1 cellular context compared by ENCODE assay signal in genomic region chr20:60921021-60921622, GRCh38.
TF ChIP-seq lines count a peak whose summit lies in the region.

No MANE protein-coding gene starts in this region.

TF ChIP-seq in HepG2, 621 proteins besides CTCF, POLR2A, EP300 and RAD21 (continued from another document and continues in another):
- TF ChIP-seq IRF1 (CRISPR knock-in tag; IDR thresholded peaks at IDR 0.05; ENCODE audit: low read depth) (no peak), ZSCAN12 (CRISPR knock-in tag; IDR thresholded peaks at IDR 0.05) (peak; percentile 80; the same call in 1 of the 2 replicates), HIVEP1 (CRISPR knock-in tag; IDR thresholded peaks at IDR 0.05) (no peak), ZMYM4 (CRISPR knock-in tag; IDR thresholded peaks at IDR 0.05) (no peak), ZSCAN20 (CRISPR knock-in tag; IDR thresholded peaks at IDR 0.05; ENCODE audit: borderline replicate concordance) (peak; percentile 63; the same call in 1 of the 2 replicates), ZBTB49 (CRISPR knock-in tag; IDR thresholded peaks at IDR 0.05; ENCODE audit: borderline replicate concordance) (peak; percentile 88; the same call in 1 of the 2 replicates), MTF1 (CRISPR knock-in tag; IDR thresholded peaks at IDR 0.05) (0 out of 2 replicates have a peak, but pooled peaks have one; percentile 58), TEF (CRISPR knock-in tag; IDR thresholded peaks at IDR 0.05) (peak; percentile 71; the same call in 1 of the 2 replicates), BRCA1 (CRISPR knock-in tag; IDR thresholded peaks at IDR 0.05) (peak; percentile 77; the same call in 1 of the 2 replicates), ZBTB20 (CRISPR knock-in tag; IDR thresholded peaks at IDR 0.05; ENCODE audit: borderline replicate concordance, low read depth) (peak; percentile 48; the same call in 1 of the 2 replicates), JUNB (CRISPR knock-in tag; IDR thresholded peaks at IDR 0.05; ENCODE audit: borderline replicate concordance) (no peak), ZNF740 (CRISPR knock-in tag; IDR thresholded peaks at IDR 0.05) (no peak), ZNF253 (CRISPR knock-in tag; IDR thresholded peaks at IDR 0.05; ENCODE audit: borderline replicate concordance) (no peak), PRDM15 (CRISPR knock-in tag; IDR thresholded peaks at IDR 0.05) (no peak), ZFP37 (CRISPR knock-in tag; IDR thresholded peaks at IDR 0.05; ENCODE audit: borderline replicate concordance) (0 out of 2 replicates have a peak, but pooled peaks have one; percentile 26), SALL1 (CRISPR knock-in tag; IDR thresholded peaks at IDR 0.05) (peak; percentile 66), HDAC2 (CRISPR knock-in tag; IDR thresholded peaks at IDR 0.05) (0 out of 2 replicates have a peak, but pooled peaks have one; percentile 14), CREM (IDR thresholded peaks at IDR 0.05) (no peak), CREM (CRISPR knock-in tag; IDR thresholded peaks at IDR 0.05) (no peak), ZNF225 (CRISPR knock-in tag; IDR thresholded peaks at IDR 0.05) (no peak), ZSCAN21 (CRISPR knock-in tag; IDR thresholded peaks at IDR 0.05; ENCODE audit: borderline replicate concordance) (0 out of 2 replicates have a peak, but pooled peaks have one; percentile 41), NKX3-1 (CRISPR knock-in tag; IDR thresholded peaks at IDR 0.05) (peak; percentile 79), ZBTB25 (CRISPR knock-in tag; IDR thresholded peaks at IDR 0.05) (peak; percentile 65; the same call in 1 of the 2 replicates), ZNF768 (CRISPR knock-in tag; IDR thresholded peaks at IDR 0.05) (no peak), KMT2A (CRISPR knock-in tag; IDR thresholded peaks at IDR 0.05) (no peak), ZNF142 (CRISPR knock-in tag; IDR thresholded peaks at IDR 0.05) (0 out of 2 replicates have a peak, but pooled peaks have one; percentile 40), BORCS8-MEF2B (CRISPR knock-in tag; IDR thresholded peaks at IDR 0.05) (peak; percentile 56; the same call in 1 of the 2 replicates), RXRB (CRISPR knock-in tag; IDR thresholded peaks at IDR 0.05; ENCODE audit: borderline replicate concordance) (peak; percentile 17; the same call in 1 of the 2 replicates), ZBTB26 (CRISPR knock-in tag; IDR thresholded peaks at IDR 0.05; ENCODE audit: borderline replicate concordance) (peak; percentile 63; the same call in 1 of the 2 replicates), ZNF800 (CRISPR knock-in tag; IDR thresholded peaks at IDR 0.05) (no peak), ZNF546 (CRISPR knock-in tag; conservative IDR thresholded peaks at IDR 0.05) (0 out of 2 replicates have a peak, but pooled peaks have one; percentile 57), THRA (CRISPR knock-in tag; IDR thresholded peaks at IDR 0.05; ENCODE audit: borderline replicate concordance) (peak; percentile 42; the same call in 1 of the 2 replicates), SNAPC2 (CRISPR knock-in tag; IDR thresholded peaks at IDR 0.05) (peak; percentile 35; the same call in 1 of the 2 replicates), ZNF501 (CRISPR knock-in tag; IDR thresholded peaks at IDR 0.05) (0 out of 2 replicates have a peak, but pooled peaks have one; percentile 33), ZNF264 (CRISPR knock-in tag; IDR thresholded peaks at IDR 0.05) (peak; percentile 49; the same call in 1 of the 2 replicates), ZNF670 (CRISPR knock-in tag; IDR thresholded peaks at IDR 0.05; ENCODE audit: borderline replicate concordance) (no peak)
